12 cellular contexts compared by ENCODE assay signal in the genomic region with DNA sequence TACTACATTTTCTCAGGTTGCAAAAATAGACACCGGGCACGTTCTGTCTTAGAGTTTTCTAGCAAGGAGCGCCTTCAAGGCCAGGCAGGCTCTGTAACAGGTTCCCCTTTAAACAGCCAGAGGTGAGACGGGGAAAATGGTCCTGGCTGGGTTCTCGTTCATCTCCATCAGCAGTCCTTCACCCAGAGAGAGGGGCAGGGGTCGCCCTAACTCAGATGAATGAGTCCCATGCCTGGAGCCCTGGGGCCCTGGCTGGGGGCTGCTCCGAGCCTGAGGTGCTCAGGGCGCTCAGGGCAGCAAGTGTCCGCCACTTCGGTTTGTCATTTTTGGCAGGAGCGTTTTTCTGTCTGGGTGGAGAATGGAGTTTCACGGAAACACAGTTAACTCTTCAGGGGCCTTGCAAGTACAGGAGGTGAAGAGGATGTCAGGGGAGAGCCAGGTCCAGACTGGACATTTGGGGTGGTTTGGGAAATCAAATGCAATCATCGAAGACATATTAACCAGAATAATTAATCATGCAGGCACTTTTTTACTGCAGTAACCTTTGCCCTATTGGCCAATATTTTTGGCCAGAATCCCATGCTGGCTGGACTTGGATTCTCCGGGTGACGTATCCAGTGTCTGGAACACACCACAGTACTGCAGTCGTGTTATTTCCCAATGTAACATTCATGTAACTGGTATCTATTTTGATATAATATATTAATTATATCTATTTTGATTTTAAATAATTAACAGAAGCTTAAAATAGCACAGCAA. TPM values are rescaled to one million over a fixed set of nuclear protein-coding genes. Genes with fewer than 3 reads are reported as not detected.
DNase-seq lines count a peak whose midpoint lies in the region; ATAC-seq and TF ChIP-seq lines count a peak whose summit lies in the region.
"Had no signal": no experiment of that assay in that cellular context is flagged by ENCODE, and none has a peak within 500 bp of the region (broad histone marks: within the 10 kb centered on the region; RNA-seq: fewer than 3 reads in every experiment).

No MANE protein-coding gene starts in this region.

- H3K27ac ChIP-seq in body of pancreas: no peak overlapping the region
- H3K27ac ChIP-seq: stomach had no signal

- H3K4me3 ChIP-seq in body of pancreas: no peak overlapping the region
- H3K4me3 ChIP-seq: stomach had no signal

- peak; percentile 38 for DNase-seq in G401 (ENCODE audit: low spot score)
- peak; percentile 78 to 88 (median 83) for DNase-seq in body of pancreas
- peak; percentile 61 for DNase-seq in left cardiac atrium
- no peak for DNase-seq in omental fat pad (ENCODE audit: low spot score)
- DNase-seq in NK-92 (lab: John Stamatoyannopoulos, UW; ENCODE audit: unreplicated experiment): no peak
- DNase-seq in NCI-H1092 treated with DMSO at 0.1 percent for 48 hours (lab: John Stamatoyannopoulos, UW): no peak
- no peak for DNase-seq in erythroblast (lab: John Stamatoyannopoulos, UW)
- no peak for DNase-seq in mesenteric fat pad (ENCODE audit: low spot score)
- DNase-seq: GF-D8, NCI-H1092, NCI-H446 treated with DMSO at 0.1 percent for 48 hours, stomach had no signal

- no peak for TF ChIP-seq POLR2A in body of pancreas (IDR thresholded peaks at IDR 0.05)
- no peak for TF ChIP-seq POLR2A in erythroblast (IDR thresholded peaks at IDR 0.05; ENCODE audit: low read length)

- peaks cover 56% of the 10 kb centered on the region for H3K4me1 ChIP-seq in body of pancreas

- in situ Hi-C loops in G401 (cut with HindIII; ENCODE audit: low sequenced_read_pairs): loop anchor here (25.0 kb wide), 1 partner anchor 98 kb away; no protein-coding TSS in a partner anchor

- intact Hi-C loops in body of pancreas (cut with DNase I) (no loop called here), left cardiac atrium (cut with DNase I) (no loop called here)

- peak; percentile 77 for ATAC-seq in body of pancreas
- ATAC-seq in left cardiac atrium: peak in 1 of 2 donors; percentile 47
- ATAC-seq in omental fat pad (ENCODE audit: low FRiP score): peak; percentile 42

- no peak for TF ChIP-seq CTCF in body of pancreas (IDR thresholded peaks at IDR 0.05)
- TF ChIP-seq CTCF in omental fat pad (IDR thresholded peaks at IDR 0.05): no peak

- 5 to 14% methylated on average over 16 of the region's 16 CpGs for WGBS in body of pancreas, 2 donors

- no peaks in the 10 kb centered on the region for H3K9me3 ChIP-seq in body of pancreas
- H3K9me3 ChIP-seq: stomach had no signal

- H3K36me3 ChIP-seq in body of pancreas (replicated peaks in 1 of 2; ENCODE audit: insufficient read depth in 1 of 2, low read depth in 2 of 2): no peaks in the 10 kb centered on the region
- H3K36me3 ChIP-seq: stomach had no signal

- H3K27me3 ChIP-seq in body of pancreas: peaks cover 0 to 36% of the 10 kb centered on the region in 2 donors

RNA-seq across cellular contexts. Expression of a gene that starts 2.9 kb away (rescaled TPM):
- 0.14 and 0.37 TPM in 2 replicates for total RNA-seq in G401 (2014; rRNA removed; shearing (Covaris generic))
- total RNA-seq in body of pancreas: 1 to 10 TPM in 1 of 2 donors, under 1 TPM in 1; 0.26 to 2.0 TPM
- 1 to 10 TPM; 5.0 to 6.5 TPM for total RNA-seq in left cardiac atrium
- 1 to 10 TPM; 1.8 to 4.2 (median 2.9) TPM for total RNA-seq in omental fat pad
- 2.0 TPM for total RNA-seq in mesenteric fat pad

Comparison
In these comparisons a context has a peak if more than half of its experiments do, and no peak if none do; other contexts are left out.
1. DNase-seq: peak in G401 (single experiment), body of pancreas (4 of 4) and left cardiac atrium (single experiment); none in omental fat pad (single experiment), NK-92 (single experiment), NCI-H1092 treated with DMSO at 0.1 percent for 48 hours (single experiment), erythroblast (0 of 2) and mesenteric fat pad (single experiment).